19 cellular contexts compared by ENCODE assay signal in the genomic region with DNA sequence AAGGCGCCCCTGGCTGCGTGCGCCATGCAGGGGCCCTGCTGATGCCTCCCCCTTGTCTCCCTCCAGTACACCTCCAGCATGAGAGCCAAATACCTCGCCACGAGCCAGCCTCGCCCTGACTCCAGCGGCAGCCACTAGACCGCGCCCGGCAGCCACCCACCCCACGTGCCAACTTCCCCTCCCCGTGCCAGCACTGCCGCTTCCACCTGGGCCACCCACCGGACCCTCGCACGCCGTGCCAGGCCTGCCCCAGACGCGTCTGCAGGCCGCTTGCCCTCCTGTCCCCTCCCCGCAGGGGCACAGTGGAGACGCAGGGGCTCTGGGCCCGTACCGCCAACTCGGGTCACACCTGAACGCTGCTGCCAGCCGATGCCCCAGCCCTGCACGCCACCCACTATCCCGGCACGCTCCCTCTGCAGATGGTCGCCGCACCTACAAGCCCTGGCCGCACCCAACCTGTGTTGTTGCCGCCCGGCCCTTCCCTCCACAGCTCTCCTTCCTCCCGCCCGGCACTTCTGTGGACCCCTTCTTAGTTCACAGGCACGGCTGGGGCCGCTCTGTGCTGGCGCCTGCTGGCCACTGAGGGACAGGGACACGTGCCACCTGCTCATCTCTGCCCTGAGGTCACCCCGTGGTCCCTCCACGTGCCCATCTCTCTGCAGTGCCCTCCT. TPM values are rescaled to one million over a fixed set of nuclear protein-coding genes. Genes with fewer than 3 reads are reported as not detected.
DNase-seq lines count a peak whose midpoint lies in the region; ATAC-seq, FAIRE-seq and TF ChIP-seq lines count a peak whose summit lies in the region.
"Had no signal": no experiment of that assay in that cellular context is flagged by ENCODE, and none has a peak within 500 bp of the region (broad histone marks: within the 10 kb centered on the region; RNA-seq: fewer than 3 reads in every experiment).

No MANE protein-coding gene starts in this region.

- TF ChIP-seq POLR2A in K562 (conservative IDR thresholded peaks at IDR 0.05) = no peak

- H2BK5ac ChIP-seq in H9 (ENCODE audit: insufficient read length, low read length) = no peak overlapping the region

- no peak for TF ChIP-seq RAD21 in K562 (CRISPR knock-in tag; conservative IDR thresholded peaks at IDR 0.05 in 1 of 2, IDR thresholded peaks at IDR 0.05 in 1 of 2)

- CTCF ChIA-PET in AG04449 (lab: Yijun Ruan, JAX) = interaction anchor here (1.3 to 2.6 kb wide), 2 partner anchors 9 kb away, joined by 4 to 13 read pairs; no protein-coding TSS in a partner anchor
- CTCF ChIA-PET in K562 (lab: Yijun Ruan, JAX; ENCODE audit: low intra/inter-chr PET ratio) = no interaction called here

- H3K23me2 ChIP-seq in H9 (ENCODE audit: insufficient read length, low read depth, low read length, poor library complexity, severe bottlenecking) = no peaks in the 10 kb centered on the region

- H3K4me1 ChIP-seq in H9 (ENCODE audit: insufficient read depth, low read length) (no peaks in the 10 kb centered on the region; the same call in 1 of the 2 replicates), K562 (replicated peaks in 1 of 2; ENCODE audit: control insufficient read depth in 2 of 2, insufficient read depth in 2 of 2, low read length in 2 of 2) (peaks cover 4 to 77% of the 10 kb centered on the region in 2 experiments)

- H3K56ac ChIP-seq in H9 (ENCODE audit: insufficient read length, low read depth, low read length) = no peak overlapping the region

- no peak for TF ChIP-seq EP300 in K562 (IDR thresholded peaks at IDR 0.05; ENCODE audit: low read length)

- H3K9me1 ChIP-seq in K562 (ENCODE audit: control insufficient read depth, insufficient read depth, low read length) = peaks cover 3% of the 10 kb centered on the region

- ATAC-seq in K562 = peak; percentile 12; the same call in 1 of the 3 replicates
- ATAC-seq in GM18519 (IDR thresholded peaks at IDR 0.05; ENCODE audit: low FRiP score, unreplicated experiment) = no peak
- no peak for ATAC-seq in GM21360 (IDR thresholded peaks at IDR 0.05; ENCODE audit: unreplicated experiment)

- H3K4ac ChIP-seq in H9 (ENCODE audit: low read depth, low read length) = no peak overlapping the region

- no peak overlapping the region for H3K4me3 Mint-ChIP-seq in H9
- H3K4me3 Mint-ChIP-seq: T-helper 1 cell treated with Interleukin-12 subunit alpha and Interleukin-12 subunit beta and Interleukin-4 antibody, amounts not matched to agents 30 μg/mL and 1 μg/mL, for 36 hours had no signal

- no peak overlapping the region for H2BK20ac ChIP-seq in H9 (ENCODE audit: low read depth, low read length, poor library complexity, severe bottlenecking)

- intact Hi-C loops in K562 (cut with micrococcal nuclease) = loop anchor here (10.0 kb wide), 1 partner anchor 187 kb away; a partner anchor contains a TSS

- H3K4me2 ChIP-seq in H9 (ENCODE audit: insufficient read depth, insufficient read length, low read length) (no peak overlapping the region), K562 (ENCODE audit: insufficient read depth, low read length) (no peak overlapping the region)

- H4K20me1 ChIP-seq in H9 (ENCODE audit: control insufficient read depth, insufficient read depth, insufficient read length) (no peaks in the 10 kb centered on the region), K562 (replicated peaks; ENCODE audit: control insufficient read depth, insufficient read depth, low read length) (peaks cover 3% of the 10 kb centered on the region; the same call in 1 of the 2 replicates)

- H3K9ac ChIP-seq in H9 (ENCODE audit: extremely low read depth, insufficient read length, low read length) = no peak overlapping the region
- H3K9ac ChIP-seq in K562 (ENCODE audit: insufficient read depth in 1 of 2, low read depth in 2 of 2, low read length in 2 of 2) = no peak overlapping the region; a peak in 1 of 4 replicates

- TF ChIP-seq CTCF in AG04449 (IDR thresholded peaks at IDR 0.05; ENCODE audit: insufficient read depth, low read length, missing control alignments) (peak; percentile 24), H9 (conservative IDR thresholded peaks at IDR 0.05) (peak; percentile 30; the same call in 1 of the 3 replicates), K562 (IDR thresholded peaks at IDR 0.05 in 2 of 3, conservative IDR thresholded peaks at IDR 0.05 in 1 of 3; ENCODE audit: insufficient read depth in 2 of 3, low read depth in 1 of 3, low read length in 3 of 3) (peak; percentile 1 to 26 (median 23); a peak in 2 of 6 replicates), kidney epithelial cell (IDR thresholded peaks at IDR 0.05; ENCODE audit: insufficient read depth, low read length, poor library complexity, severe bottlenecking) (peak; percentile 18)

- H3K27ac ChIP-seq in H9 (ENCODE audit: insufficient read length, low read depth, low read length) (no peak overlapping the region), K562 (ENCODE audit: extremely low read depth, low read depth, low read length) (no peak overlapping the region)

- DNase-seq in AG04449 (ENCODE audit: low read depth, low spot score) (no peak), H9 (peak; percentile 66), K562 (ENCODE audit: extremely low read depth in 1 of 4, low spot score in 3 of 4) (no peak), kidney epithelial cell (ENCODE audit: low read depth) (no peak), NOMO-1 (lab: John Stamatoyannopoulos, UW; ENCODE audit: unreplicated experiment in 2 of 2) (no peak), D341Med (ENCODE audit: low spot score) (no peak)
- DNase-seq: activated CD4-positive, CD25-positive, alpha-beta regulatory T cell; activated CD8-positive, alpha-beta memory T cell treated with anti-CD3 and anti-CD28 coated beads for 24 hours; effector CD8-positive, alpha-beta T cell; NCI-H1694; NCI-H2227 treated with DMSO at 0.1 percent for 48 hours; occipital lobe; stimulated activated CD4-positive, alpha-beta T cell treated with anti-CD3 and anti-CD28 coated beads, Interleukin-2, amount 100 ng/mL, for 48 hours had no signal

- WGBS in H9 (ENCODE audit: extremely low coverage, insufficient read length, low lambda C conversion rate) = no CpG with 5 or more reads among the region's 43 CpGs
- WGBS in K562 (ENCODE audit: insufficient coverage, low coverage, missing lambda C conversion rate) = 73% methylated on average over 24 of the region's 43 CpGs

- peaks cover 6 to 20% (median 18%) of the 10 kb centered on the region in 3 experiments for H3K36me3 Mint-ChIP-seq in H9 (ENCODE audit: insufficient read depth in 1 of 3, low read depth in 3 of 3)

- H3K14ac ChIP-seq in H9 (ENCODE audit: insufficient read depth, low read length) = no peak overlapping the region

- H3K9me3 ChIP-seq in H9 (ENCODE audit: control insufficient read depth, low read depth, low read length) (no peaks in the 10 kb centered on the region), K562 (replicated peaks; ENCODE audit: control insufficient read depth, insufficient read depth, low read depth, low read length) (no peaks in the 10 kb centered on the region)

- BruUV-seq in K562 (replicated peaks; lab: Mats Ljungman, UMichigan) = no TSS peak

- no peak overlapping the region for H3K18ac ChIP-seq in H9 (ENCODE audit: insufficient read length, low read depth, low read length)

- in situ Hi-C loops in K562 (cut with MboI) = no loop called here

- H3K79me2 ChIP-seq in H9 (ENCODE audit: insufficient read depth, low read length) (no peaks in the 10 kb centered on the region), K562 (ENCODE audit: control insufficient read depth, insufficient read depth, low read length) (no peaks in the 10 kb centered on the region)

- no peak overlapping the region for H2AFZ ChIP-seq in H9 (ENCODE audit: low read length)
- H2AFZ ChIP-seq in K562 (ENCODE audit: low read depth, low read length) = no peak overlapping the region

- no peak overlapping the region for H4K8ac ChIP-seq in H9 (replicated peaks; ENCODE audit: insufficient read length, low read depth, low read length)

- H3T11ph ChIP-seq in H9 (ENCODE audit: low read length) = no peak overlapping the region

- no peak overlapping the region for H4K5ac ChIP-seq in H9 (ENCODE audit: insufficient read length, low read depth, low read length)

- no peak overlapping the region for H4K91ac ChIP-seq in H9 (ENCODE audit: insufficient read length, low read depth, low read length)

- H3K27me3 Mint-ChIP-seq in H9 (ENCODE audit: low read depth) = peaks cover 6% of the 10 kb centered on the region

- peaks cover 5 to 14% of the 10 kb centered on the region in 2 experiments; a peak in 2 of 4 replicates for H3K4me1 Mint-ChIP-seq in H9

- POLR2A ChIA-PET in AG04449 (lab: Yijun Ruan, JAX) = no interaction called here
- POLR2A ChIA-PET in K562 (lab: Yijun Ruan, JAX) = no interaction called here

- H2BK120ac ChIP-seq in H9 (ENCODE audit: low read depth, low read length, poor library complexity, severe bottlenecking) = no peak overlapping the region

- no peak overlapping the region for H2BK15ac ChIP-seq in H9 (ENCODE audit: low read depth, low read length)

- no peaks in the 10 kb centered on the region for H3K36me3 ChIP-seq in K562 (ENCODE audit: control insufficient read depth, insufficient read depth, low read length)
- H3K36me3 ChIP-seq in kidney epithelial cell (ENCODE audit: control insufficient read depth, insufficient read depth, low read length) = no peaks in the 10 kb centered on the region

- no peaks in the 10 kb centered on the region for H3K79me1 ChIP-seq in H9 (ENCODE audit: insufficient read depth, low read depth, low read length, poor library complexity, severe bottlenecking)

- H3K23ac ChIP-seq in H9 (ENCODE audit: insufficient read length, low read depth, low read length) = no peak overlapping the region

- no peaks in the 10 kb centered on the region for H3K27me3 ChIP-seq in H9 (ENCODE audit: insufficient read depth, low read length)
- H3K27me3 ChIP-seq in K562 (ENCODE audit: control insufficient read depth in 2 of 2, insufficient read depth in 2 of 2, low read length in 2 of 2) = peaks cover 0 to 4% of the 10 kb centered on the region in 2 experiments; a peak in 1 of 5 replicates
- H3K27me3 ChIP-seq in kidney epithelial cell (ENCODE audit: control insufficient read depth, insufficient read depth, low read length) = no peaks in the 10 kb centered on the region

- peaks cover 0 to 2% of the 10 kb centered on the region in 2 experiments; a peak in 3 of 5 replicates for H3K9me3 Mint-ChIP-seq in H9
- H3K9me3 Mint-ChIP-seq: T-helper 1 cell treated with Interleukin-12 subunit alpha and Interleukin-12 subunit beta and Interleukin-4 antibody, amounts not matched to agents 30 μg/mL and 1 μg/mL, for 36 hours had no signal

- no peak overlapping the region for H3K4me3 ChIP-seq in AG04449 (ENCODE audit: low read depth, low read length)
- H3K4me3 ChIP-seq in K562 = no peak overlapping the region
- no peak overlapping the region for H3K4me3 ChIP-seq in kidney epithelial cell (ENCODE audit: low read depth, low read length)

- H2AK5ac ChIP-seq in H9 (ENCODE audit: insufficient read length, low read length) = no peak overlapping the region

- no peak overlapping the region for H2BK12ac ChIP-seq in H9 (ENCODE audit: insufficient read length, low read depth, low read length)

- H3K27ac Mint-ChIP-seq in H9 = peak overlapping the region; percentile 40 to 83 (median 76); a peak in 3 of 7 replicates
- H3K27ac Mint-ChIP-seq: T-helper 1 cell treated with Interleukin-12 subunit alpha and Interleukin-12 subunit beta and Interleukin-4 antibody, amounts not matched to agents 30 μg/mL and 1 μg/mL, for 36 hours had no signal

- no peak for FAIRE-seq in K562 (lab: Jason Lieb, UNC)
- FAIRE-seq: GM12891 had no signal

RNA-seq across cellular contexts. Expression of a gene that starts 26.3 kb away (rescaled TPM):
- total RNA-seq in H9 (2021) = 0.74 and 0.90 TPM in 2 replicates
- 0.07 and 0.12 TPM in 2 replicates for total RNA-seq in K562 (2011; cell fraction: chromatin; rRNA removed; ENCODE audit: low replicate concordance)
- 0.17 TPM in 1 of 2 replicates, not detected in the other for total RNA-seq in K562 (2011; cell fraction: nucleolus; rRNA removed)
- total RNA-seq in K562 (2011; cell fraction: nucleoplasm; rRNA removed) = 0.07 and 0.08 TPM in 2 replicates
- not detected in 2 replicates for total RNA-seq in K562 (2014; rRNA removed)
- not detected in 2 replicates for total RNA-seq in K562 (2014; rRNA removed; fragmentation: Illumina TruSeq; extraction: Trizol)
- not detected in 2 replicates for total RNA-seq in K562 (2015; rRNA removed; fragmentation: Illumina TruSeq; extraction: Trizol)
- not detected in 2 replicates for total RNA-seq in K562 (2021)
- polyA plus RNA-seq in K562 (2011; rRNA removed) = not detected in 2 replicates
- polyA plus RNA-seq in K562 (2011; cell fraction: cytosol; rRNA removed) = not detected in 2 replicates
- not detected in 2 replicates for polyA plus RNA-seq in K562 (2011; cell fraction: nucleus; rRNA removed)
- polyA plus RNA-seq in K562 (2012) = 0.04 and 0.08 TPM in 2 replicates
- not detected in 2 replicates for polyA plus RNA-seq in K562 (2014; fragmentation: Illumina TruSeq; extraction: Trizol)
- polyA plus RNA-seq in K562 (2014; fragmentation: Nextera tagmentation; extraction: Ambion mirVana) = not detected
- not detected in 2 replicates for polyA plus RNA-seq in K562 (2014; rRNA removed)
- 0.04 TPM in 1 of 2 replicates, not detected in the other for polyA minus RNA-seq in K562 (2011; rRNA and poly(A)+ RNA removed)
- polyA minus RNA-seq in K562 (2011; cell fraction: cytosol; rRNA and poly(A)+ RNA removed) = not detected in 2 replicates
- polyA minus RNA-seq in K562 (2011; cell fraction: nucleus; rRNA and poly(A)+ RNA removed) = not detected in 2 replicates
- 2.8 and 5.6 TPM in 2 replicates for total RNA-seq in kidney epithelial cell
- total RNA-seq: G401, HT1080 had no signal

RNA-seq across cellular contexts. Expression of a gene that starts 30.0 kb away (rescaled TPM):
- total RNA-seq in H9 (2021) = 122 TPM in 2 replicates
- total RNA-seq in K562 (2011; cell fraction: chromatin; rRNA removed; ENCODE audit: low replicate concordance) = 4.3 and 18.5 TPM in 2 replicates
- 13.6 and 17.2 TPM in 2 replicates for total RNA-seq in K562 (2011; cell fraction: nucleolus; rRNA removed)
- 8.4 and 9.7 TPM in 2 replicates for total RNA-seq in K562 (2011; cell fraction: nucleoplasm; rRNA removed)
- 1.4 and 1.5 TPM in 2 replicates for total RNA-seq in K562 (2014; rRNA removed)
- 0.06 and 0.11 TPM in 2 replicates for total RNA-seq in K562 (2014; rRNA removed; fragmentation: Illumina TruSeq; extraction: Trizol)
- total RNA-seq in K562 (2015; rRNA removed; fragmentation: Illumina TruSeq; extraction: Trizol) = 0.62 and 0.79 TPM in 2 replicates
- total RNA-seq in K562 (2021) = 4.9 and 5.5 TPM in 2 replicates
- polyA plus RNA-seq in K562 (2011; rRNA removed) = 1.7 and 4.5 TPM in 2 replicates
- polyA plus RNA-seq in K562 (2011; cell fraction: cytosol; rRNA removed) = 2.7 and 5.1 TPM in 2 replicates
- 13.6 and 13.8 TPM in 2 replicates for polyA plus RNA-seq in K562 (2011; cell fraction: nucleus; rRNA removed)
- 3.5 and 7.4 TPM in 2 replicates for polyA plus RNA-seq in K562 (2012)
- 1.1 and 2.0 TPM in 2 replicates for polyA plus RNA-seq in K562 (2014; fragmentation: Illumina TruSeq; extraction: Trizol)
- polyA plus RNA-seq in K562 (2014; fragmentation: Nextera tagmentation; extraction: Ambion mirVana) = under 1 TPM; 0.01 to 0.04 TPM
- polyA plus RNA-seq in K562 (2014; rRNA removed) = 1.1 and 1.9 TPM in 2 replicates
- 0.96 and 1.1 TPM in 2 replicates for polyA minus RNA-seq in K562 (2011; rRNA and poly(A)+ RNA removed)
- polyA minus RNA-seq in K562 (2011; cell fraction: cytosol; rRNA and poly(A)+ RNA removed) = 5.5 and 6.6 TPM in 2 replicates
- 5.7 and 5.9 TPM in 2 replicates for polyA minus RNA-seq in K562 (2011; cell fraction: nucleus; rRNA and poly(A)+ RNA removed)
- total RNA-seq in kidney epithelial cell = 106 and 118 TPM in 2 replicates
